ENCODE assay signal across 8 cellular contexts in the genomic region with DNA sequence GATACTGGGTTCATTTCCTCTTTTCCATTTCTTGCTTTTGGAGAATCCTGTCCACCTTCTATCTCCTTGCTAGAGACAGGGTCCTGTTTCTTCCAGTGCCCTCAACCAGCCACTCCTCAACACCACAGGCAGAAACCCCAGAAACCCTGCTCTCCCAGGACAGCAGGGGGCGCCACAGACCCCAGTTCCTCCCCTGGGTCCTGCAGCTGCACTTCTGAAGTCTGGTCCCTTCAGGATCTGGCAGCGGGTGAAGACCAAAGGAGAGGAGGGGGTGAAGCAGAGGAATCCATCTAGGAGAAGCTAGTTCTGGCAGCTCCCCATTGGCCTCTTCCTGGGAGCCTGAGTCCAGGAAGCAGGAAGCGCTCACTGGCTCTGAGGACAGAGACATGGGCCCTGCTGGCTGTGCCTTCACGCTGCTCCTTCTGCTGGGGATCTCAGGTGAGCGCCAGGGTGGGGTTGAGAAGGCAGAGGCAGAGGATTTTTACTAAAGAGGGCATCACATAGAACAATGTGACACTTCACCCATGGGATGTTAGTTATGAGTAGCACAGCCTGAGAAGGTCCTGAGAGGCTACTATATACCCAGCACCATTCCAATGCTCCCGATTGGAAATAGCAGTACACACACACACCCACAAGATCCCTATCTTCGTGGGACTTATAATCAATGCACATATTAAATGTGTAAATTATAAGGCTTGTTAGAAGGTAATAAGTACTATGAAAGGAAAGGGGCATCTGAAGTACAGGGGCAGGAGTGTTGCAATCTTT. TPM values are rescaled to one million over a fixed set of nuclear protein-coding genes. Genes with fewer than 3 reads are reported as not detected.
DNase-seq lines count a peak whose midpoint lies in the region; ATAC-seq, FAIRE-seq and TF ChIP-seq lines count a peak whose summit lies in the region.

A gene with protein sequence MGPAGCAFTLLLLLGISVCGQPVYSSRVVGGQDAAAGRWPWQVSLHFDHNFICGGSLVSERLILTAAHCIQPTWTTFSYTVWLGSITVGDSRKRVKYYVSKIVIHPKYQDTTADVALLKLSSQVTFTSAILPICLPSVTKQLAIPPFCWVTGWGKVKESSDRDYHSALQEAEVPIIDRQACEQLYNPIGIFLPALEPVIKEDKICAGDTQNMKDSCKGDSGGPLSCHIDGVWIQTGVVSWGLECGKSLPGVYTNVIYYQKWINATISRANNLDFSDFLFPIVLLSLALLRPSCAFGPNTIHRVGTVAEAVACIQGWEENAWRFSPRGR (plus strand): TSS at position 375 of the 771 bp plus-strand sequence. CDS start 12 bp downstream, at position 387.

- in situ Hi-C loops in mammary epithelial cell (cut with MboI; ENCODE audit: low sequenced_read_pairs in 2 of 2) = loop anchor here in 1 of 2 donors (5.0 kb wide), 1 partner anchor 85 kb away; no protein-coding TSS in a partner anchor

- no peak within 1 kb of the TSS for H3K9ac ChIP-seq in mammary epithelial cell (ENCODE audit: insufficient read depth, low read length)

- FAIRE-seq in A549 (lab: Jason Lieb, UNC) = no peak
- FAIRE-seq in GM12891 (lab: Jason Lieb, UNC) = no peak

- 63% methylated on average over 6 of the region's 7 CpGs for WGBS in A549 (ENCODE audit: missing lambda C conversion rate)
- WGBS in mammary epithelial cell (ENCODE audit: low coverage, missing lambda C conversion rate) = 68% methylated on average over 5 of the region's 7 CpGs

- H3K27me3 ChIP-seq in mammary epithelial cell (ENCODE audit: insufficient read depth, low read length) = no peaks in the 10 kb centered on the region
- H3K27me3 ChIP-seq in kidney epithelial cell (ENCODE audit: control insufficient read depth, insufficient read depth, low read length) = no peaks in the 10 kb centered on the region

- H3K79me2 ChIP-seq in mammary epithelial cell (ENCODE audit: insufficient read depth, low read length) = peaks cover 48% of the 10 kb centered on the region

- no TSS peak for BruUV-seq in mammary epithelial cell (replicated peaks; lab: Mats Ljungman, UMichigan)

- peak; percentile 59 for TF ChIP-seq CTCF in A549 (IDR thresholded peaks at IDR 0.05)
- TF ChIP-seq CTCF in mammary epithelial cell (conservative IDR thresholded peaks at IDR 0.05 in 1 of 2, IDR thresholded peaks at IDR 0.05 in 1 of 2; ENCODE audit: extremely low read depth in 1 of 2, insufficient read depth in 1 of 2, low read depth in 1 of 2, low read length in 2 of 2) = peak; percentile 65 to 92
- TF ChIP-seq CTCF in kidney epithelial cell (IDR thresholded peaks at IDR 0.05; ENCODE audit: insufficient read depth, low read length, poor library complexity, severe bottlenecking) = peak; percentile 82

- H3K4me1 ChIP-seq in A549 = no peaks in the 10 kb centered on the region
- no peaks in the 10 kb centered on the region for H3K4me1 ChIP-seq in mammary epithelial cell (ENCODE audit: insufficient read depth, low read length)

- no peaks in the 10 kb centered on the region for H4K20me1 ChIP-seq in mammary epithelial cell (ENCODE audit: insufficient read depth, low read length)

- ATAC-seq in A549 = peak; percentile 85 to 95
- ATAC-seq in GM18861 (IDR thresholded peaks at IDR 0.05; ENCODE audit: unreplicated experiment) = no peak

- CTCF ChIA-PET in A549 (lab: Yijun Ruan, JAX) = interaction anchor here (0.7 to 1.8 kb wide), 10 partner anchors 8 to 328 kb away, joined by 3 to 12 read pairs (median 4); no protein-coding TSS in a partner anchor
- CTCF ChIA-PET in mammary epithelial cell (lab: Charles Lee; ENCODE audit: low non-redundant PET) = interaction anchor here (0.5 to 0.8 kb wide), 2 partner anchors 88 to 383 kb away, joined by 4 read pairs; no protein-coding TSS in a partner anchor

- H3K9me3 ChIP-seq in A549 (no peaks in the 10 kb centered on the region), mammary epithelial cell (replicated peaks; ENCODE audit: insufficient read depth, low read length) (no peaks in the 10 kb centered on the region)

- TF ChIP-seq RAD21 in A549 (conservative IDR thresholded peaks at IDR 0.05 in 1 of 2, IDR thresholded peaks at IDR 0.05 in 1 of 2) = peak; percentile 65 to 82

- H3K27ac ChIP-seq in A549 (no peak within 1 kb of the TSS), mammary epithelial cell (ENCODE audit: insufficient read depth, low read depth, low read length) (no peak within 1 kb of the TSS)

- intact Hi-C loops in mammary epithelial cell (cut with micrococcal nuclease) = loop anchor here (1.0 to 10.0 kb wide), 4 partner anchors 85 to 325 kb away; no protein-coding TSS in a partner anchor

- no peak within 1 kb of the TSS for H3K4me3 ChIP-seq in A549
- H3K4me3 ChIP-seq in mammary epithelial cell (replicated peaks in 1 of 3; ENCODE audit: insufficient read depth in 1 of 3, low read depth in 2 of 3, low read length in 3 of 3) = no peak within 1 kb of the TSS
- no peak within 1 kb of the TSS for H3K4me3 ChIP-seq in kidney epithelial cell (ENCODE audit: low read depth, low read length)

- peak; percentile 34 to 52 for DNase-seq in A549 (ENCODE audit: low read depth in 1 of 2, low spot score in 1 of 2)
- peak; percentile 39 for DNase-seq in GM12891 (ENCODE audit: insufficient read length, low spot score)
- peak in 45 of 76 experiments; percentile 1 to 64 (median 20) for DNase-seq in HUDEP-2 (lab: John Stamatoyannopoulos, UW; ENCODE audit: unreplicated experiment in 76 of 76)
- DNase-seq in T follicular helper cell (ENCODE audit: low read depth) = peak; percentile 4
- peak; percentile 42 for DNase-seq in mammary epithelial cell
- DNase-seq in kidney epithelial cell (ENCODE audit: low read depth) = no peak
- peak; percentile 3 to 36 for DNase-seq in stimulated activated CD4-positive, alpha-beta T cell treated with anti-CD3 and anti-CD28 coated beads, Interleukin-4, amount 100 ng/mL, for 4 hours

- dilution Hi-C loops in mammary epithelial cell (cut with HindIII; ENCODE audit: low sequenced_read_pairs) = no loop called here

- H3K36me3 ChIP-seq in mammary epithelial cell (ENCODE audit: insufficient read depth, low read length) (no peaks in the 10 kb centered on the region), kidney epithelial cell (ENCODE audit: control insufficient read depth, insufficient read depth, low read length) (no peaks in the 10 kb centered on the region)

- H3K4me2 ChIP-seq in A549 = no peak within 1 kb of the TSS
- H3K4me2 ChIP-seq in mammary epithelial cell (ENCODE audit: insufficient read depth, low read depth, low read length) = no peak within 1 kb of the TSS

- POLR2A ChIA-PET in A549 (lab: Yijun Ruan, JAX) = no interaction called here

- TF ChIP-seq POLR2A in A549 (IDR thresholded peaks at IDR 0.05; ENCODE audit: low read length) (no peak), GM12891 (IDR thresholded peaks at IDR 0.05; ENCODE audit: low read depth, low read length) (no peak)

- no peak for TF ChIP-seq EP300 in A549 (IDR thresholded peaks at IDR 0.05)

- no peak within 1 kb of the TSS for H2AFZ ChIP-seq in mammary epithelial cell (ENCODE audit: low read depth, low read length)

TF ChIP-seq in A549, 52 proteins besides CTCF, POLR2A, EP300 and RAD21:
- TF ChIP-seq MAZ (IDR thresholded peaks at IDR 0.05; ENCODE audit: borderline replicate concordance, low read depth, low read length) (no peak), SMC3 (IDR thresholded peaks at IDR 0.05) (peak; percentile 68)

TF ChIP-seq in GM12891, 5 proteins besides CTCF, POLR2A, EP300 and RAD21:
- TF ChIP-seq SPI1 (IDR thresholded peaks at IDR 0.05; ENCODE audit: low read depth, low read length) = peak; percentile 29; the same call in 1 of the 2 replicates
- no peak for TF ChIP-seq POU2F2 (IDR thresholded peaks at IDR 0.05; ENCODE audit: low read depth, low read length)
- TF ChIP-seq TAF1 (IDR thresholded peaks at IDR 0.05; ENCODE audit: low read depth, low read length) = no peak
TF ChIP-seq in GM12891: peak in this region for 1.

RNA-seq across cellular contexts. Expression of the gene that starts here (rescaled TPM):
- polyA plus RNA-seq in A549 (2011; rRNA removed) (not detected in 2 replicates), A549 (2017; fragmentation: RNase III; extraction: RNeasy Plus Mini Kit Qiagen cat#74134 plus additional on column Dnase treatment) (not detected in 3 replicates), mammary epithelial cell (not detected)
- polyA plus RNA-seq in A549 (2012; cell fraction: cytosol; rRNA removed) = not detected in 2 replicates
- polyA plus RNA-seq in A549 (2012; cell fraction: nucleus; rRNA removed) = not detected in 2 replicates
- polyA minus RNA-seq in A549 (2011; rRNA and poly(A)+ RNA removed) = not detected in 2 replicates
- polyA plus RNA-seq in GM12891 (2012; ENCODE audit: low read depth, missing spikeins) = not detected
- total RNA-seq in mammary epithelial cell (under 1 TPM in 1 of 2 donors, not detected in 1; 0.17 TPM), kidney epithelial cell (not detected in 2 replicates)
- polyA minus RNA-seq in mammary epithelial cell = not detected

Comparison
In these comparisons a context has a peak if more than half of its experiments do, and no peak if none do; other contexts are left out.
1. Peak in DNase-seq and ATAC-seq in A549; RNA of the gene not detected or under 1 TPM.
2. Peak in DNase-seq in mammary epithelial cell; RNA of the gene not detected or under 1 TPM.